Comparison of ENCODE assay signal across 1 cellular context in the genomic region with DNA sequence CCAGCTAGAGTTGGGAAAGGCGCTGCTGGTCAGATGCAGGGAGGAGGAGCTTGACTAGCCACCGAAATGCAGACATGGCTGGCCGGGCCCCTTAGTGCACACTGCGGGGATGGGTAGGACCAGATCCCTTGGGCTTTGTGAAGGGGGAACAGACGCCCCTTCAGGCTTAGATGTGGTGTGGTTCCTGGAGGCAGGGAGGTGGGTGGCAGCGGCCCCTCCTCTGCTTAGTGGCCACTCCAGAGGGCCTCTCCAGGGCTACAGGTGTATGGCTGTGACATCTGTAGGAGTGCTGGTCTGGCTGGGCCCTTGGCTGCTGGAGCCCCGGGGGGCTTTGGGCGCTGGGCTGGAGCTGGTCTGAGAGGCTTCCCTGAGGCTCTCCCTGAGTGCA.
TF ChIP-seq lines count a peak whose summit lies in the region.

No MANE protein-coding gene starts in this region.

TF ChIP-seq in WTC11, 78 proteins besides CTCF, POLR2A, EP300 and RAD21 (continued from another document):
- TF ChIP-seq, protein P1, sequence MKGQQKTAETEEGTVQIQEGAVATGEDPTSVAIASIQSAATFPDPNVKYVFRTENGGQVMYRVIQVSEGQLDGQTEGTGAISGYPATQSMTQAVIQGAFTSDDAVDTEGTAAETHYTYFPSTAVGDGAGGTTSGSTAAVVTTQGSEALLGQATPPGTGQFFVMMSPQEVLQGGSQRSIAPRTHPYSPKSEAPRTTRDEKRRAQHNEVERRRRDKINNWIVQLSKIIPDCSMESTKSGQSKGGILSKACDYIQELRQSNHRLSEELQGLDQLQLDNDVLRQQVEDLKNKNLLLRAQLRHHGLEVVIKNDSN (CRISPR knock-in tag; IDR thresholded peaks at IDR 0.05), result no peak
